Comparison of ENCODE assay signal across 14 cellular contexts in the genomic region with DNA sequence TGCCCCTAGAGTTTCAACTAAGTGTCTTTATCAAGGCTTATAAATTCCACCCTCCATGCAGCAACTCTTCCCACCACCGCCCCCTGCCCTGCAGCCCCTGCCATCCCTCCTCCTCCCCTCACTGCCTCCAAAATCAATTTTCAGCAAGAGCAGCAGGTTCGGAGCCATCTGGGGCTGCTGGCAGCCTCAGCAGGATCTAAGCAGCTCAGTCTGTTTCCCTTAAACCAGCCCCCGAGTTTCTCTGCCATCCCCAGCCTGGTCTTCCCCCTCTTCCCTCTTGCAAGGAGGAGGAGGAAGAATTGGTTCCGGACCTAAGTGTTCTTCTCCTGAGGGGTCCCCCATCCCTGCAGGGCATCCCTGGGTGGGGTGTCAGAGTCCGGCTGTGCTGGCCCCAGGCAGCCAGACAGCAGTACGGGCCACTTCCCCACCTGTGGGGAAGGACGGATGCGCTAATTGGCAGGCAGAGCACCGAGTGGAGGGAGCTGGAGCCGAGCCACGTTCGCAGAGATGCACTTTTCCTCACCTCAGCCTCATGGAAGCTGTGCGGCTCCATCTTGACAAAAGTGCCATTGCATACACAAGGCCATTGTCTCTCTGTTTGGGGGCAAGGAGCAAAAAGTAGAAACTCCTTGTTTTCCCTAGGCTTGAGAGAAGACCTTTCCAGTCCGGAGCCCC.
DNase-seq lines count a peak whose midpoint lies in the region; ATAC-seq lines count a peak whose summit lies in the region.
"Had no signal": no experiment of that assay in that cellular context is flagged by ENCODE, and none has a peak within 500 bp of the region (broad histone marks: within the 10 kb centered on the region; RNA-seq: fewer than 3 reads in every experiment).

No MANE protein-coding gene starts in this region.

- no peaks in the 10 kb centered on the region for H3K27me3 ChIP-seq in H7 (ENCODE audit: control insufficient read depth, insufficient read depth, low read length)

- no peaks in the 10 kb centered on the region; the same call in 1 of the 2 replicates for H3K36me3 ChIP-seq in H7 (replicated peaks; ENCODE audit: control insufficient read depth, insufficient read depth, low read length)

- intact Hi-C loops in Right ventricle myocardium inferior (cut with DNase I), result no loop called here

- peak; percentile 13 for DNase-seq in COR-L47 (lab: John Stamatoyannopoulos, UW)
- peak; percentile 19 for DNase-seq in H7
- peak; percentile 26 to 81 for DNase-seq in NCI-H446 (lab: John Stamatoyannopoulos, UW)
- peak; percentile 80 for DNase-seq in cerebellum (ENCODE audit: low spot score)
- DNase-seq in Right ventricle myocardium inferior (ENCODE audit: missing footprints), result no peak
- DNase-seq: Caco-2; CD8-positive, alpha-beta T cell; DND-41; GF-D8 had no signal

- no peak overlapping the region for H3K4me3 ChIP-seq in H7 (ENCODE audit: insufficient read depth, low read depth, low read length)
- H3K4me3 ChIP-seq: A549 had no signal

- no peak for ATAC-seq in esophagus mucosa
- ATAC-seq in Right ventricle myocardium inferior, result no peak
- ATAC-seq in HG03457 (IDR thresholded peaks at IDR 0.05; ENCODE audit: unreplicated experiment), result no peak
- no peak for ATAC-seq in HG03139 (IDR thresholded peaks at IDR 0.05; ENCODE audit: unreplicated experiment)
- ATAC-seq: A549; CD8-positive, alpha-beta T cell; HCT116 had no signal
